ENCODE assay signal across 2 cellular contexts in genomic region chr16:68991075-68991474, GRCh38.
TF ChIP-seq lines count a peak whose summit lies in the region.

No MANE protein-coding gene starts in this region.

TF ChIP-seq in HCT116, 20 proteins besides CTCF, POLR2A, EP300 and RAD21:
- TF ChIP-seq EZH2phosphoT487 (IDR thresholded peaks at IDR 0.05; ENCODE audit: borderline replicate concordance): no peak
- no peak for TF ChIP-seq ZFX (IDR thresholded peaks at IDR 0.05)
- TF ChIP-seq ZBTB33 (IDR thresholded peaks at IDR 0.05; ENCODE audit: extremely low read depth, insufficient replicate concordance, low read length): no peak
- no peak for TF ChIP-seq EZH2 (IDR thresholded peaks at IDR 0.05)
- no peak for TF ChIP-seq SIN3A (IDR thresholded peaks at IDR 0.05; ENCODE audit: low read depth)
- TF ChIP-seq FOSL1 (IDR thresholded peaks at IDR 0.05; ENCODE audit: low read depth): no peak
- TF ChIP-seq REST (IDR thresholded peaks at IDR 0.05; ENCODE audit: low read depth): no peak
- TF ChIP-seq SRF (IDR thresholded peaks at IDR 0.05; ENCODE audit: low read depth): no peak
- no peak for TF ChIP-seq POLR2AphosphoS5 (IDR thresholded peaks at IDR 0.05; ENCODE audit: low read depth, low read length)
- no peak for TF ChIP-seq ZNF274 (IDR thresholded peaks at IDR 0.05; ENCODE audit: low read depth, low read length)
- no peak for TF ChIP-seq MAX (IDR thresholded peaks at IDR 0.05)
- TF ChIP-seq YY1 (IDR thresholded peaks at IDR 0.05; ENCODE audit: extremely low read depth, insufficient replicate concordance, low read depth, low read length): no peak
- no peak for TF ChIP-seq ATF3 (IDR thresholded peaks at IDR 0.05)
- TF ChIP-seq TCF7L2 (IDR thresholded peaks at IDR 0.05; ENCODE audit: borderline replicate concordance, extremely low read depth, insufficient read depth, insufficient read length): no peak

TF ChIP-seq in H1, 55 proteins besides CTCF, POLR2A, EP300 and RAD21:
- no peak for TF ChIP-seq TCF12 (IDR thresholded peaks at IDR 0.05; ENCODE audit: low read depth, low read length)
- TF ChIP-seq RXRA (IDR thresholded peaks at IDR 0.05; ENCODE audit: insufficient read depth, low read depth, low read length): no peak
- no peak for TF ChIP-seq SUZ12 (IDR thresholded peaks at IDR 0.05; ENCODE audit: low read length)
- TF ChIP-seq KDM5A (IDR thresholded peaks at IDR 0.05; ENCODE audit: low read length): no peak
- no peak for TF ChIP-seq TAF1 (IDR thresholded peaks at IDR 0.05; ENCODE audit: low read depth, low read length)
- TF ChIP-seq ZNF274 (IDR thresholded peaks at IDR 0.05; ENCODE audit: borderline replicate concordance, extremely low read depth, low read length): no peak
- no peak for TF ChIP-seq MAX (IDR thresholded peaks at IDR 0.05)
